In genomic region chr4:169439244-169439643, GRCh38 we compare ENCODE assay signal across 13 cellular contexts.
DNase-seq lines count a peak whose midpoint lies in the region; ATAC-seq and TF ChIP-seq lines count a peak whose summit lies in the region.
"Had no signal": no experiment of that assay in that cellular context is flagged by ENCODE, and none has a peak within 500 bp of the region (broad histone marks: within the 10 kb centered on the region; RNA-seq: fewer than 3 reads in every experiment).

No MANE protein-coding gene starts in this region.

- no peak overlapping the region for H2AFZ ChIP-seq in SK-N-SH (ENCODE audit: low read depth)

- peak overlapping the region; percentile 83 for H3K27ac Mint-ChIP-seq in stimulated activated memory B cell treated with anti-CD40 and anti-IgM and Interleukin-4, amounts not matched to agents 10 μg/mL and 1 μg/mL and 100 μg/mL, for 72 hours
- no peak overlapping the region for H3K27ac Mint-ChIP-seq in immature natural killer cell
- no peak overlapping the region for H3K27ac Mint-ChIP-seq in activated naive CD4-positive, alpha-beta T cell treated with anti-CD3 and anti-CD28 coated beads, Interleukin-2, amount 50 U/mL, for 72 hours
- H3K27ac Mint-ChIP-seq: IgD-negative memory B cell had no signal

- H3K36me3 Mint-ChIP-seq in stimulated activated memory B cell treated with anti-CD40 and anti-IgM and Interleukin-4, amounts not matched to agents 10 μg/mL and 1 μg/mL and 100 μg/mL, for 72 hours = peaks cover 29% of the 10 kb centered on the region
- peaks cover 20 to 28% (median 22%) of the 10 kb centered on the region in 3 donors for H3K36me3 Mint-ChIP-seq in immature natural killer cell
- peaks cover 18 to 22% of the 10 kb centered on the region in 2 donors for H3K36me3 Mint-ChIP-seq in activated naive CD4-positive, alpha-beta T cell treated with anti-CD3 and anti-CD28 coated beads, Interleukin-2, amount 50 U/mL, for 72 hours

- no peak overlapping the region for H3K4me3 Mint-ChIP-seq in stimulated activated memory B cell treated with anti-CD40 and anti-IgM and Interleukin-4, amounts not matched to agents 10 μg/mL and 1 μg/mL and 100 μg/mL, for 72 hours
- no peak overlapping the region for H3K4me3 Mint-ChIP-seq in immature natural killer cell
- H3K4me3 Mint-ChIP-seq: naive thymus-derived CD4-positive, alpha-beta T cell had no signal

- H3K4me3 ChIP-seq in SK-N-SH (ENCODE audit: low read depth in 2 of 2, low read length in 1 of 2) (no peak overlapping the region), dorsolateral prefrontal cortex (no peak overlapping the region)

- peak overlapping the region; percentile 1 to 6; a peak in 2 of 4 replicates for H3K27ac ChIP-seq in SK-N-SH (ENCODE audit: low read depth in 2 of 2, low read length in 1 of 2)
- peak overlapping the region in 35 of 59 donors; percentile 3 to 71 (median 26) for H3K27ac ChIP-seq in dorsolateral prefrontal cortex
- H3K27ac ChIP-seq: brain microvascular endothelial cell had no signal

- no peaks in the 10 kb centered on the region for H3K9me2 ChIP-seq in SK-N-SH

- no peak for DNase-seq in SK-N-SH
- DNase-seq in dorsolateral prefrontal cortex = no peak
- no peak for DNase-seq in left colon
- DNase-seq in immature natural killer cell = no peak
- no peak for DNase-seq in activated naive CD4-positive, alpha-beta T cell treated with anti-CD3 and anti-CD28 coated beads, Interleukin-2, amount 50 U/mL, for 72 hours (ENCODE audit: low spot score in 2 of 2)
- DNase-seq: brain microvascular endothelial cell; COR-L47; naive thymus-derived CD4-positive, alpha-beta T cell; NCI-H1105; PC-3 had no signal

- no peaks in the 10 kb centered on the region for H3K27me3 ChIP-seq in SK-N-SH (ENCODE audit: insufficient read depth)
- H3K27me3 ChIP-seq in dorsolateral prefrontal cortex = no peaks in the 10 kb centered on the region
- H3K27me3 ChIP-seq: brain microvascular endothelial cell had no signal

- peaks cover 38% of the 10 kb centered on the region for H3K4me1 Mint-ChIP-seq in stimulated activated memory B cell treated with anti-CD40 and anti-IgM and Interleukin-4, amounts not matched to agents 10 μg/mL and 1 μg/mL and 100 μg/mL, for 72 hours
- peaks cover 11 to 12% of the 10 kb centered on the region in 2 donors for H3K4me1 Mint-ChIP-seq in immature natural killer cell

- peaks cover 0 to 10% of the 10 kb centered on the region in 2 experiments for H3K36me3 ChIP-seq in SK-N-SH (replicated peaks in 1 of 2; ENCODE audit: control insufficient read depth in 1 of 2, insufficient read depth in 2 of 2, low read length in 1 of 2)
- H3K36me3 ChIP-seq: brain microvascular endothelial cell had no signal

- peaks cover 9% of the 10 kb centered on the region for H3K9me3 Mint-ChIP-seq in stimulated activated memory B cell treated with anti-CD40 and anti-IgM and Interleukin-4, amounts not matched to agents 10 μg/mL and 1 μg/mL and 100 μg/mL, for 72 hours
- peaks cover 8 to 19% (median 15%) of the 10 kb centered on the region in 6 donors for H3K9me3 Mint-ChIP-seq in immature natural killer cell
- peaks cover 9 to 10% of the 10 kb centered on the region in 2 donors for H3K9me3 Mint-ChIP-seq in activated naive CD4-positive, alpha-beta T cell treated with anti-CD3 and anti-CD28 coated beads, Interleukin-2, amount 50 U/mL, for 72 hours

- POLR2A ChIA-PET in SK-N-SH (lab: Yijun Ruan, JAX) = no interaction called here

- no peaks in the 10 kb centered on the region for H3K27me3 Mint-ChIP-seq in stimulated activated memory B cell treated with anti-CD40 and anti-IgM and Interleukin-4, amounts not matched to agents 10 μg/mL and 1 μg/mL and 100 μg/mL, for 72 hours
- H3K27me3 Mint-ChIP-seq in immature natural killer cell (ENCODE audit: low read depth in 3 of 3) = peaks cover 0 to 1% (median 0%) of the 10 kb centered on the region in 3 donors
- H3K27me3 Mint-ChIP-seq: IgD-negative memory B cell; naive thymus-derived CD4-positive, alpha-beta T cell had no signal

- ATAC-seq in left colon (peak; percentile 63), HG02571 (IDR thresholded peaks at IDR 0.05; ENCODE audit: unreplicated experiment) (no peak)
- no peak for ATAC-seq in stimulated activated memory B cell treated with anti-CD40 and anti-IgM and Interleukin-4, amounts not matched to agents 10 μg/mL and 1 μg/mL and 100 μg/mL, for 72 hours
- no peak for ATAC-seq in activated naive CD4-positive, alpha-beta T cell treated with anti-CD3 and anti-CD28 coated beads, Interleukin-2, amount 50 U/mL, for 72 hours
- ATAC-seq: naive thymus-derived CD4-positive, alpha-beta T cell; PC-3 had no signal

- no peak overlapping the region for H3K9ac ChIP-seq in SK-N-SH

- CTCF ChIA-PET in SK-N-SH (lab: Yijun Ruan, JAX) = interaction anchor here (1.0 kb wide), 1 partner anchor 428 kb away, joined by 3 read pairs; no protein-coding TSS in a partner anchor

- no peaks in the 10 kb centered on the region for H3F3A ChIP-seq in SK-N-SH (replicated peaks; ENCODE audit: insufficient read depth)

- no peak for TF ChIP-seq EP300 in SK-N-SH (IDR thresholded peaks at IDR 0.05; ENCODE audit: borderline replicate concordance in 1 of 2, low read depth in 1 of 2, low read length in 1 of 2)

- H3K9me3 ChIP-seq in SK-N-SH = peaks cover 11% of the 10 kb centered on the region; the same call in 1 of the 2 replicates

- peaks cover 0 to 9% of the 10 kb centered on the region in 2 experiments; a peak in 2 of 4 replicates for H3K4me1 ChIP-seq in SK-N-SH (ENCODE audit: control insufficient read depth in 1 of 2, insufficient read depth in 2 of 2, low read depth in 1 of 2, low read length in 1 of 2)

- no peak overlapping the region for H3K4me2 ChIP-seq in SK-N-SH

- no peak for TF ChIP-seq RAD21 in SK-N-SH (IDR thresholded peaks at IDR 0.05; ENCODE audit: low read length)

- no peak for TF ChIP-seq CTCF in SK-N-SH (IDR thresholded peaks at IDR 0.05)
- no peak for TF ChIP-seq CTCF in dorsolateral prefrontal cortex (IDR thresholded peaks at IDR 0.05 in 54 of 56, conservative IDR thresholded peaks at IDR 0.05 in 2 of 56; ENCODE audit: low read depth in 1 of 56, partially characterized antibody in 56 of 56)

- H4K20me1 ChIP-seq in SK-N-SH (ENCODE audit: insufficient read depth) = no peaks in the 10 kb centered on the region

- intact Hi-C loops in dorsolateral prefrontal cortex (cut with DNase I) (no loop called here), left colon (cut with DNase I, micrococcal nuclease) (no loop called here)

- 75% methylated on average over 1 of the region's 1 CpG for WGBS in SK-N-SH (ENCODE audit: low lambda C conversion rate)

- H3K79me2 ChIP-seq in SK-N-SH (ENCODE audit: insufficient read depth) = no peaks in the 10 kb centered on the region

TF ChIP-seq in SK-N-SH, 30 proteins besides CTCF, POLR2A, EP300 and RAD21:
- TF ChIP-seq MAX (IDR thresholded peaks at IDR 0.05; ENCODE audit: low read depth) = no peak
- TF ChIP-seq ELF1 (IDR thresholded peaks at IDR 0.05) = no peak
- no peak for TF ChIP-seq JUND (IDR thresholded peaks at IDR 0.05)
- TF ChIP-seq POLR2AphosphoS5 (IDR thresholded peaks at IDR 0.05; ENCODE audit: low read depth, low read length) = no peak
- TF ChIP-seq RFX5 (IDR thresholded peaks at IDR 0.05; ENCODE audit: low read length) = no peak
- TF ChIP-seq TEAD4 (IDR thresholded peaks at IDR 0.05; ENCODE audit: borderline replicate concordance, insufficient read depth) = no peak
- no peak for TF ChIP-seq ZBTB33 (IDR thresholded peaks at IDR 0.05; ENCODE audit: borderline replicate concordance, low read depth)
- TF ChIP-seq TCF12 (IDR thresholded peaks at IDR 0.05) = no peak
- no peak for TF ChIP-seq IRF3 (IDR thresholded peaks at IDR 0.05; ENCODE audit: low read depth, low read length)
- no peak for TF ChIP-seq FOXM1 (IDR thresholded peaks at IDR 0.05; ENCODE audit: low read depth)
- TF ChIP-seq USF2 (IDR thresholded peaks at IDR 0.05; ENCODE audit: borderline replicate concordance, low read depth, low read length) = no peak
- TF ChIP-seq MEF2A (IDR thresholded peaks at IDR 0.05; ENCODE audit: borderline replicate concordance, low read depth) = no peak
